Comparison of ENCODE assay signal across 9 cellular contexts in the genomic region with DNA sequence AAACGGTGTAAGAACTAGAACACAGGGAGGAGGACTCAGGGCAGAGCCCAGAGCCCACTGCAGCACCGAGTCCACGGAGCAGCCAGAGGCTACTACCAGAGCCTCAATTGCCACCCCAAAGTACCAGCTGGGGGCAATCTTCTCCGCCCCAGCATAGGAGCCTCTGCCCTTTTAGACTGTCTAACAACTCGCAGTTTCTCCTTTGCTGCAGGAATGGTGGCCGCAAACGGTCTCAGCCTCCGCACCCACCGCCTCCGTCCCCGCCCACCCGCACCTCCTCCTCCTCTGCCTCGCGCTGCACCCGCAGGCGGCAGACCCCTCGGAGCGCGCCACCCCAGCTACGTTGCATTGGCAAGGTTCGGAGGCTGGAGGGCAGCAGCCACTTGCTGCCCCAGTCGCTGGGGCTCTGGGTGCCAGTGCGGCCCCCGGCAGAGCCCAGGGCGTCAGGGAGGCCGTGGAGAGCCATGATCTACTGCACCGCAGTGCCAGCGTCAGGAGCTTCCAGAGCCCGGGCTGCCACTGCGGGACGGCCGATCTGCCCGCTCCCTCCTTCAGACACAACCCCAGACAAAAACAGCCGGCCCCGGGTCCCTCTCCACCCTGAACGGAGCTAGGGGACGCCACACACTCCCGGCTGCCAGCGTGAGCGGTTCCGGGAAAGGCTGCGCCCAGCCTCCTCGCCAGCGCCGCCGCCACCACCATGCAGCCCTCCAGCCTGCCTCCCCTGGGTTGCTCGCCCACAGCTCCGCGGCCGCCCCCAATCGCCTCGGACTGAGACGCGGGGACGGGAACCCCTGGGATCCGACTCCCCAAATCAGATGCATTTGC. TPM values are rescaled to one million over a fixed set of nuclear protein-coding genes. Genes with fewer than 3 reads are reported as not detected.
DNase-seq lines count a peak whose midpoint lies in the region; ATAC-seq and TF ChIP-seq lines count a peak whose summit lies in the region.
"Had no signal": no experiment of that assay in that cellular context is flagged by ENCODE, and none has a peak within 500 bp of the region (broad histone marks: within the 10 kb centered on the region; RNA-seq: fewer than 3 reads in every experiment).

No MANE protein-coding gene starts in this region.

- intact Hi-C loops in Panc1 (cut with micrococcal nuclease; ENCODE audit: unreplicated experiment): loop anchor here (10.0 kb wide), 1 partner anchor 155 kb away; no protein-coding TSS in a partner anchor

- no peaks in the 10 kb centered on the region for H3K36me3 ChIP-seq in Panc1 (ENCODE audit: control insufficient read depth, insufficient read depth, low read length)
- H3K36me3 ChIP-seq: neutrophil had no signal

- in situ Hi-C loops in Panc1 (cut with HindIII; ENCODE audit: low pct_unique_long_range_greater_than_20kb, low sequenced_read_pairs): no loop called here

- no peaks in the 10 kb centered on the region for H3K9me3 Mint-ChIP-seq in stimulated activated naive CD8-positive, alpha-beta T cell treated with anti-CD3 and anti-CD28 coated beads, Interleukin-15, amount 100 ng/mL, for 72 hours

- H3K4me3 ChIP-seq in Panc1 (ENCODE audit: low read depth in 2 of 2, low read length in 2 of 2): peak overlapping the region; percentile 41 to 44

- no peaks in the 10 kb centered on the region for H3K9me3 ChIP-seq in Panc1 (ENCODE audit: control insufficient read depth, insufficient read depth, low read depth, low read length)
- H3K9me3 ChIP-seq: neutrophil had no signal

- BruUV-seq in Panc1 (replicated peaks; lab: Mats Ljungman, UMichigan): no TSS peak

- peaks cover 36% of the 10 kb centered on the region for H3K4me1 Mint-ChIP-seq in stimulated activated naive CD8-positive, alpha-beta T cell treated with anti-CD3 and anti-CD28 coated beads, Interleukin-15, amount 100 ng/mL, for 72 hours

- peaks cover 59% of the 10 kb centered on the region for H3K27me3 Mint-ChIP-seq in stimulated activated naive CD8-positive, alpha-beta T cell treated with anti-CD3 and anti-CD28 coated beads, Interleukin-15, amount 100 ng/mL, for 72 hours

- peaks cover 8% of the 10 kb centered on the region for H3K27me3 ChIP-seq in Panc1 (ENCODE audit: control insufficient read depth, insufficient read depth, low read length)

- H3K27ac ChIP-seq in Panc1 (ENCODE audit: low read length): no peak overlapping the region
- H3K27ac ChIP-seq: neutrophil had no signal

- no peak overlapping the region for H3K27ac Mint-ChIP-seq in stimulated activated naive CD8-positive, alpha-beta T cell treated with anti-CD3 and anti-CD28 coated beads, Interleukin-15, amount 100 ng/mL, for 72 hours

- CTCF ChIA-PET in Panc1 (lab: Charles Lee): no interaction called here

- peaks cover 9% of the 10 kb centered on the region for H3K4me1 ChIP-seq in Panc1 (ENCODE audit: control insufficient read depth, insufficient read depth, low read length)

- peak overlapping the region; percentile 81 for H3K4me3 Mint-ChIP-seq in stimulated activated naive CD8-positive, alpha-beta T cell treated with anti-CD3 and anti-CD28 coated beads, Interleukin-15, amount 100 ng/mL, for 72 hours

- POLR2A ChIA-PET in Panc1 (lab: Charles Lee): no interaction called here

- DNase-seq in COR-L47 (lab: John Stamatoyannopoulos, UW): peak; percentile 26
- DNase-seq in Panc1 (ENCODE audit: low read depth, low spot score): no peak
- DNase-seq in cerebellar cortex (ENCODE audit: low spot score): peak; percentile 77
- DNase-seq in left lobe of liver (ENCODE audit: low spot score): peak; percentile 54
- peak; percentile 15 to 24 for DNase-seq in stimulated activated naive CD8-positive, alpha-beta T cell treated with anti-CD3 and anti-CD28 coated beads, Interleukin-15, amount 100 ng/mL, for 72 hours
- no peak for DNase-seq in HPDE6-E6E7 (ENCODE audit: extremely low spot score)

- peak; percentile 25 for TF ChIP-seq CTCF in Panc1 (IDR thresholded peaks at IDR 0.05)

- ATAC-seq in GM21825 (IDR thresholded peaks at IDR 0.05; ENCODE audit: unreplicated experiment) (peak; percentile 53), Panc1 (peak; percentile 81), left lobe of liver (peak; percentile 71), HG03457 (IDR thresholded peaks at IDR 0.05; ENCODE audit: unreplicated experiment) (no peak)
- peak; percentile 62 for ATAC-seq in stimulated activated naive CD8-positive, alpha-beta T cell treated with anti-CD3 and anti-CD28 coated beads, Interleukin-15, amount 100 ng/mL, for 72 hours

RNA-seq across cellular contexts. Expression of gene FGF14, which starts 1.8 kb away (rescaled TPM):
- 0.03 TPM for total RNA-seq in Panc1 (2021; ENCODE audit: unreplicated experiment)
- 0.04 TPM for polyA plus RNA-seq in Panc1 (2012; ENCODE audit: insufficient read length)
- 0.48 TPM for total RNA-seq in left lobe of liver

Comparison
In these comparisons a context has a peak if more than half of its experiments do, and no peak if none do; other contexts are left out.
1. DNase-seq: peak in COR-L47 (single experiment), cerebellar cortex (single experiment), left lobe of liver (single experiment) and stimulated activated naive CD8-positive, alpha-beta T cell treated with anti-CD3 and anti-CD28 coated beads, Interleukin-15, amount 100 ng/mL, for 72 hours (2 of 2); none in Panc1 (single experiment) and HPDE6-E6E7 (single experiment).